In the genomic region with DNA sequence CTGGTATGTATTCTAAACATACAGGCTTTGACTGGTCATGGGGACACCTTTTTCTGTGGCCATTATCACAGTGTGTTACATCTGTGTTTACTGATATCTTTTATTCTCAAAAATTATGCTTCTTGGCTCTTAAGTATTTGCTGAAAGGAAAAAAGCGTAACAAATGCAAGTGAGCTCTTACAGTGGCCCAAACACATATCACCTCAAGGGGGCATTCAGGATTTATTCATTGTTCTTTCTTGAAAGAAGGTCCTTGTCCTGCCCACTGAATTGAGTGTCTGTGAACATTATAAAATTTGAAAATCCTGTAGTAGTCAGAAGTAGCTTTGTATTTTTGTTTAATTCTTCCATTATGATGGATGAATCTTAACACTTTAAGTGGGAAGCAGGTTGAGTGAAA, we compare ENCODE assay signal across 12 cellular contexts. TPM values are rescaled to one million over a fixed set of nuclear protein-coding genes. Genes with fewer than 3 reads are reported as not detected.
DNase-seq lines count a peak whose midpoint lies in the region; ATAC-seq and TF ChIP-seq lines count a peak whose summit lies in the region.
"Had no signal": no experiment of that assay in that cellular context is flagged by ENCODE, and none has a peak within 500 bp of the region (broad histone marks: within the 10 kb centered on the region; RNA-seq: fewer than 3 reads in every experiment).

No MANE protein-coding gene starts in this region.

- no peaks in the 10 kb centered on the region for H3K36me3 ChIP-seq in mesendoderm (ENCODE audit: control insufficient read depth, insufficient read depth, low read length)

- no peak overlapping the region for H2BK5ac ChIP-seq in mesendoderm (ENCODE audit: low read length)

- H3K9ac ChIP-seq in mesendoderm (ENCODE audit: low read length), result no peak overlapping the region

- no peak overlapping the region for H2AK5ac ChIP-seq in mesendoderm (ENCODE audit: low read length)

- H4K8ac ChIP-seq in mesendoderm (ENCODE audit: low read depth, low read length), result no peak overlapping the region

- no peak for ATAC-seq in HG03460 (IDR thresholded peaks at IDR 0.05; ENCODE audit: unreplicated experiment)
- ATAC-seq: CD8-positive, alpha-beta T cell; natural killer cell had no signal

- no peaks in the 10 kb centered on the region for H3K79me1 ChIP-seq in mesendoderm (ENCODE audit: low read length)

- no peak overlapping the region for H3K4me3 ChIP-seq in astrocyte of the cerebellum (ENCODE audit: low read depth, low read length)
- no peak overlapping the region for H3K4me3 ChIP-seq in mesendoderm (ENCODE audit: low read length)

- in situ Hi-C loops in G401 (cut with HindIII; ENCODE audit: low sequenced_read_pairs), result no loop called here
- in situ Hi-C loops in astrocyte of the cerebellum (cut with HindIII; ENCODE audit: low sequenced_read_pairs), result no loop called here

- no peaks in the 10 kb centered on the region for H3K79me2 ChIP-seq in mesendoderm (ENCODE audit: control insufficient read depth, insufficient read depth, low read length)

- no peak overlapping the region for H4K5ac ChIP-seq in mesendoderm (ENCODE audit: low read length)

- no peak overlapping the region for H3K56ac ChIP-seq in mesendoderm (ENCODE audit: low read length)

- TF ChIP-seq CTCF in astrocyte of the cerebellum (IDR thresholded peaks at IDR 0.05; ENCODE audit: low read depth, low read length, missing control alignments), result peak; percentile 35

- no peak overlapping the region for H3K4ac ChIP-seq in mesendoderm (ENCODE audit: low read depth, low read length)

- no peak overlapping the region for H3K18ac ChIP-seq in mesendoderm (ENCODE audit: low read length)

- no peaks in the 10 kb centered on the region for H3K27me3 ChIP-seq in mesendoderm (ENCODE audit: insufficient read depth, low read length, poor library complexity)

- no CpG with 5 or more reads among the region's 1 CpG for WGBS in mesendoderm (ENCODE audit: extremely low coverage, insufficient coverage, low lambda C conversion rate)

- no peaks in the 10 kb centered on the region for H3K4me1 ChIP-seq in mesendoderm (ENCODE audit: control insufficient read depth, low read depth, low read length)

- no peak overlapping the region for H3K4me2 ChIP-seq in mesendoderm (ENCODE audit: low read length)

- no peak overlapping the region for H2BK15ac ChIP-seq in mesendoderm (replicated peaks; ENCODE audit: low read depth)

- no peak overlapping the region for H3K27ac ChIP-seq in mesendoderm (ENCODE audit: low read depth, low read length)
- H3K27ac ChIP-seq: epithelial cell of prostate had no signal

- no peak overlapping the region for H3K23ac ChIP-seq in mesendoderm (ENCODE audit: low read length)

- peak; percentile 8 for DNase-seq in G401 (ENCODE audit: low spot score)
- peak; percentile 6 for DNase-seq in NAMALWA (ENCODE audit: low spot score)
- no peak for DNase-seq in astrocyte of the cerebellum (ENCODE audit: low read depth)
- DNase-seq in mesendoderm, result peak; percentile 60
- DNase-seq in stimulated activated CD4-positive, alpha-beta T cell treated with anti-CD3 and anti-CD28 coated beads, Interleukin-15, amount 100 ng/mL, for 24 hours, result no peak
- DNase-seq in anterior cingulate cortex (lab: John Stamatoyannopoulos, UW), result no peak
- DNase-seq: CD8-positive, alpha-beta T cell; hippocampal formation; natural killer cell; NCI-H774 had no signal

- H2BK120ac ChIP-seq in mesendoderm (ENCODE audit: low read depth, low read length), result no peak overlapping the region

RNA-seq across cellular contexts. Expression of a gene that starts 50.0 kb away (rescaled TPM):
- 0.20 TPM in 1 of 2 replicates, not detected in the other for total RNA-seq in G401 (2014; rRNA removed; shearing (Covaris generic))
- polyA plus RNA-seq in mesendoderm (2013, experiment 1 of 2), result 4.5 TPM
- polyA plus RNA-seq in mesendoderm (2013, experiment 2 of 2), result 4.8 TPM

Comparison
In these comparisons a context has a peak if more than half of its experiments do, and no peak if none do; other contexts are left out.
1. DNase-seq: peak in G401 (single experiment), NAMALWA (single experiment) and mesendoderm (single experiment); none in astrocyte of the cerebellum (single experiment), stimulated activated CD4-positive, alpha-beta T cell treated with anti-CD3 and anti-CD28 coated beads, Interleukin-15, amount 100 ng/mL, for 24 hours (single experiment) and anterior cingulate cortex (0 of 58).